In genomic region chr18:76993573-76993972, GRCh38 we compare ENCODE assay signal across 23 cellular contexts.
DNase-seq lines count a peak whose midpoint lies in the region; ATAC-seq, FAIRE-seq and TF ChIP-seq lines count a peak whose summit lies in the region.
"Had no signal": no experiment of that assay in that cellular context is flagged by ENCODE, and none has a peak within 500 bp of the region (broad histone marks: within the 10 kb centered on the region; RNA-seq: fewer than 3 reads in every experiment).

No MANE protein-coding gene starts in this region.

- H3K27me3 Mint-ChIP-seq in stimulated activated memory B cell treated with anti-CD40 and anti-IgM and Interleukin-4, amounts not matched to agents 10 μg/mL and 1 μg/mL and 100 μg/mL, for 72 hours: no peaks in the 10 kb centered on the region

- in situ Hi-C loops in HepG2 (cut with HindIII; ENCODE audit: extremely low pct_ligation_motif_present, low pct_unique_long_range_greater_than_20kb): loop anchor here (10.0 kb wide), 2 partner anchors 211 to 661 kb away; no protein-coding TSS in a partner anchor

- TF ChIP-seq EP300 in HepG2 (IDR thresholded peaks at IDR 0.05; ENCODE audit: low read depth in 2 of 2, low read length in 2 of 2): no peak
- no peak for TF ChIP-seq EP300 in HepG2 (CRISPR knock-in tag; IDR thresholded peaks at IDR 0.05; ENCODE audit: borderline replicate concordance)

- TF ChIP-seq POLR2A in HepG2 (IDR thresholded peaks at IDR 0.05; ENCODE audit: insufficient read depth in 1 of 2, low read depth in 2 of 2, low read length in 2 of 2) (no peak), right lobe of liver (IDR thresholded peaks at IDR 0.05) (no peak), H54 (IDR thresholded peaks at IDR 0.05; ENCODE audit: low read depth, low read length) (no peak)

- H3K4me3 ChIP-seq in HepG2 (replicated peaks in 1 of 3; ENCODE audit: insufficient read depth in 1 of 3, low read depth in 2 of 3, low read length in 3 of 3) (peak overlapping the region; percentile 28 to 53 (median 29); a peak in 5 of 6 replicates), right lobe of liver (no peak overlapping the region), lower lobe of right lung (no peak overlapping the region)

- WGBS in HepG2 (ENCODE audit: low lambda C conversion rate): 4% methylated on average over 11 of the region's 11 CpGs
- 94% methylated on average over 11 of the region's 11 CpGs for WGBS in right lobe of liver (ENCODE audit: insufficient coverage, low coverage, low lambda C conversion rate, missing lambda C conversion rate)

- peak; percentile 85 for ATAC-seq in HepG2
- no peak for ATAC-seq in right lobe of liver
- no peak for ATAC-seq in lower lobe of right lung
- ATAC-seq in stimulated activated memory B cell treated with anti-CD40 and anti-IgM and Interleukin-4, amounts not matched to agents 10 μg/mL and 1 μg/mL and 100 μg/mL, for 72 hours: no peak
- ATAC-seq in HG02763 (IDR thresholded peaks at IDR 0.05; ENCODE audit: unreplicated experiment): no peak
- ATAC-seq: CD8-positive, alpha-beta T cell; HCT116 had no signal

- H3K9me3 Mint-ChIP-seq in stimulated activated memory B cell treated with anti-CD40 and anti-IgM and Interleukin-4, amounts not matched to agents 10 μg/mL and 1 μg/mL and 100 μg/mL, for 72 hours: no peaks in the 10 kb centered on the region
- H3K9me3 Mint-ChIP-seq: CD8-positive, alpha-beta T cell had no signal

- no peaks in the 10 kb centered on the region for H3K27me3 ChIP-seq in HepG2 (ENCODE audit: control insufficient read depth in 1 of 2, insufficient read depth in 2 of 2, low read length in 2 of 2)
- H3K27me3 ChIP-seq in right lobe of liver: no peaks in the 10 kb centered on the region
- H3K27me3 ChIP-seq in lower lobe of right lung (ENCODE audit: low read depth): no peaks in the 10 kb centered on the region

- CTCF ChIA-PET in HepG2 (lab: Yijun Ruan, JAX; ENCODE audit: low intra/inter-chr PET ratio, low total read pairs): no interaction called here

- peaks cover 50% of the 10 kb centered on the region for H3K4me1 Mint-ChIP-seq in stimulated activated memory B cell treated with anti-CD40 and anti-IgM and Interleukin-4, amounts not matched to agents 10 μg/mL and 1 μg/mL and 100 μg/mL, for 72 hours

- FAIRE-seq in HepG2 (lab: Jason Lieb, UNC) (peak; percentile 42), H54 (lab: Jason Lieb, UNC) (no peak)
- FAIRE-seq: GM18507, RCC 7860 had no signal

- H3K4me1 ChIP-seq in HepG2 (ENCODE audit: insufficient read depth, low read length) (peaks cover 32% of the 10 kb centered on the region), right lobe of liver (peaks cover 0 to 8% (median 0%) of the 10 kb centered on the region in 4 donors), lower lobe of right lung (no peaks in the 10 kb centered on the region)

- peak overlapping the region; percentile 76 for H3K27ac Mint-ChIP-seq in stimulated activated memory B cell treated with anti-CD40 and anti-IgM and Interleukin-4, amounts not matched to agents 10 μg/mL and 1 μg/mL and 100 μg/mL, for 72 hours
- H3K27ac Mint-ChIP-seq: CD8-positive, alpha-beta T cell had no signal

- H3K9me3 ChIP-seq in HepG2 (ENCODE audit: low read length) (no peaks in the 10 kb centered on the region), right lobe of liver (no peaks in the 10 kb centered on the region), lower lobe of right lung (no peaks in the 10 kb centered on the region)

- H3K4me3 Mint-ChIP-seq in stimulated activated memory B cell treated with anti-CD40 and anti-IgM and Interleukin-4, amounts not matched to agents 10 μg/mL and 1 μg/mL and 100 μg/mL, for 72 hours: no peak overlapping the region
- H3K4me3 Mint-ChIP-seq: CD8-positive, alpha-beta T cell had no signal

- DNase-seq in HepG2 (ENCODE audit: low spot score): no peak
- no peak for DNase-seq in right lobe of liver
- DNase-seq in lower lobe of right lung: peak; percentile 20
- DNase-seq in stimulated activated CD4-positive, alpha-beta T cell treated with anti-CD3 and anti-CD28 coated beads, Interleukin-2, amount 100 ng/mL, for 24 hours: no peak
- DNase-seq in H54 (ENCODE audit: insufficient read length, low spot score): no peak
- DNase-seq: AML-193, C1 segment of cervical spinal cord, Calu3, DMS153, GDM1, GOT3, Karpas-422, NCI-H187, NCI-H446 treated with DMSO at 0.1 percent for 48 hours, NCI-H526 treated with DMSO at 0.1 percent for 48 hours, OCI-M1, Right ventricle myocardium superior had no signal

- H3K36me3 Mint-ChIP-seq in stimulated activated memory B cell treated with anti-CD40 and anti-IgM and Interleukin-4, amounts not matched to agents 10 μg/mL and 1 μg/mL and 100 μg/mL, for 72 hours: no peaks in the 10 kb centered on the region
- H3K36me3 Mint-ChIP-seq: CD8-positive, alpha-beta T cell had no signal

- 0 out of 2 replicates have a peak overlapping the region, but pooled peaks have one; percentile 2 for H3K9ac ChIP-seq in HepG2 (ENCODE audit: insufficient read depth, low read depth, low read length)

- H4K20me1 ChIP-seq in HepG2 (ENCODE audit: insufficient read depth, low read length): no peaks in the 10 kb centered on the region

- POLR2A ChIA-PET in HepG2 (lab: Yijun Ruan, JAX): interaction anchor here (0.8 to 1.0 kb wide), 3 partner anchors 9 to 63 kb away, joined by 3 read pairs; no protein-coding TSS in a partner anchor

- intact Hi-C loops in HepG2 (cut with micrococcal nuclease; ENCODE audit: unreplicated experiment) (no loop called here), right lobe of liver (cut with DNase I) (no loop called here), lower lobe of right lung (cut with DNase I) (no loop called here)

- H3K4me2 ChIP-seq in HepG2 (ENCODE audit: low read depth, low read length): peak overlapping the region; percentile 80

- H3K79me2 ChIP-seq in HepG2 (ENCODE audit: insufficient read depth, low read length): no peaks in the 10 kb centered on the region

- no peak for TF ChIP-seq RAD21 in HepG2 (CRISPR knock-in tag; IDR thresholded peaks at IDR 0.05)

- no peaks in the 10 kb centered on the region for H3K36me3 ChIP-seq in HepG2 (replicated peaks in 1 of 2; ENCODE audit: control insufficient read depth in 1 of 2, insufficient read depth in 2 of 2, low read length in 2 of 2)
- H3K36me3 ChIP-seq in right lobe of liver: no peaks in the 10 kb centered on the region
- H3K36me3 ChIP-seq in lower lobe of right lung: no peaks in the 10 kb centered on the region

- H2AFZ ChIP-seq in HepG2 (ENCODE audit: low read length): no peak overlapping the region

- TF ChIP-seq CTCF in HepG2 (CRISPR knock-in tag; IDR thresholded peaks at IDR 0.05) (no peak), right lobe of liver (IDR thresholded peaks at IDR 0.05) (no peak), lower lobe of right lung (IDR thresholded peaks at IDR 0.05) (no peak)

- H3K27ac ChIP-seq in HepG2 (ENCODE audit: extremely low read length, insufficient read depth, low read length) (peak overlapping the region; percentile 34), right lobe of liver (no peak overlapping the region), lower lobe of right lung (no peak overlapping the region)

- no TSS peak for BruUV-seq in HepG2 (replicated peaks; lab: Mats Ljungman, UMichigan)

TF ChIP-seq in HepG2, 621 proteins besides CTCF, POLR2A, EP300 and RAD21 (continues in another document):
- TF ChIP-seq NONO (IDR thresholded peaks at IDR 0.05) (no peak), NONO (CRISPR knock-in tag; conservative IDR thresholded peaks at IDR 0.05) (no peak), ZNF670 (CRISPR knock-in tag; IDR thresholded peaks at IDR 0.05; ENCODE audit: borderline replicate concordance) (no peak), MTF1 (CRISPR knock-in tag; IDR thresholded peaks at IDR 0.05) (no peak), BRCA1 (CRISPR knock-in tag; IDR thresholded peaks at IDR 0.05) (no peak)
- TF ChIP-seq, protein P1, sequence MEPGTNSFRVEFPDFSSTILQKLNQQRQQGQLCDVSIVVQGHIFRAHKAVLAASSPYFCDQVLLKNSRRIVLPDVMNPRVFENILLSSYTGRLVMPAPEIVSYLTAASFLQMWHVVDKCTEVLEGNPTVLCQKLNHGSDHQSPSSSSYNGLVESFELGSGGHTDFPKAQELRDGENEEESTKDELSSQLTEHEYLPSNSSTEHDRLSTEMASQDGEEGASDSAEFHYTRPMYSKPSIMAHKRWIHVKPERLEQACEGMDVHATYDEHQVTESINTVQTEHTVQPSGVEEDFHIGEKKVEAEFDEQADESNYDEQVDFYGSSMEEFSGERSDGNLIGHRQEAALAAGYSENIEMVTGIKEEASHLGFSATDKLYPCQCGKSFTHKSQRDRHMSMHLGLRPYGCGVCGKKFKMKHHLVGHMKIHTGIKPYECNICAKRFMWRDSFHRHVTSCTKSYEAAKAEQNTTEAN (CRISPR knock-in tag; conservative IDR thresholded peaks at IDR 0.05): 0 out of 2 replicates have a peak, but pooled peaks have one; percentile 46
- TF ChIP-seq, protein P2, sequence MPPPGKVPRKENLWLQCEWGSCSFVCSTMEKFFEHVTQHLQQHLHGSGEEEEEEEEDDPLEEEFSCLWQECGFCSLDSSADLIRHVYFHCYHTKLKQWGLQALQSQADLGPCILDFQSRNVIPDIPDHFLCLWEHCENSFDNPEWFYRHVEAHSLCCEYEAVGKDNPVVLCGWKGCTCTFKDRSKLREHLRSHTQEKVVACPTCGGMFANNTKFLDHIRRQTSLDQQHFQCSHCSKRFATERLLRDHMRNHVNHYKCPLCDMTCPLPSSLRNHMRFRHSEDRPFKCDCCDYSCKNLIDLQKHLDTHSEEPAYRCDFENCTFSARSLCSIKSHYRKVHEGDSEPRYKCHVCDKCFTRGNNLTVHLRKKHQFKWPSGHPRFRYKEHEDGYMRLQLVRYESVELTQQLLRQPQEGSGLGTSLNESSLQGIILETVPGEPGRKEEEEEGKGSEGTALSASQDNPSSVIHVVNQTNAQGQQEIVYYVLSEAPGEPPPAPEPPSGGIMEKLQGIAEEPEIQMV (CRISPR knock-in tag; IDR thresholded peaks at IDR 0.05; ENCODE audit: low read depth): 0 out of 2 replicates have a peak, but pooled peaks have one; percentile 23
- TF ChIP-seq, protein P3, sequence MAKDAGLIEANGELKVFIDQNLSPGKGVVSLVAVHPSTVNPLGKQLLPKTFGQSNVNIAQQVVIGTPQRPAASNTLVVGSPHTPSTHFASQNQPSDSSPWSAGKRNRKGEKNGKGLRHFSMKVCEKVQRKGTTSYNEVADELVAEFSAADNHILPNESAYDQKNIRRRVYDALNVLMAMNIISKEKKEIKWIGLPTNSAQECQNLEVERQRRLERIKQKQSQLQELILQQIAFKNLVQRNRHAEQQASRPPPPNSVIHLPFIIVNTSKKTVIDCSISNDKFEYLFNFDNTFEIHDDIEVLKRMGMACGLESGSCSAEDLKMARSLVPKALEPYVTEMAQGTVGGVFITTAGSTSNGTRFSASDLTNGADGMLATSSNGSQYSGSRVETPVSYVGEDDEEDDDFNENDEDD (CRISPR knock-in tag; IDR thresholded peaks at IDR 0.05; ENCODE audit: borderline replicate concordance): no peak

Comparison
In these comparisons a context has a peak if more than half of its experiments do, and no peak if none do; other contexts are left out.
1. H3K4me3 ChIP-seq: peak in HepG2 (3 of 3); none in right lobe of liver (0 of 3) and lower lobe of right lung (single experiment).